1 cellular context compared by ENCODE assay signal in genomic region chr3:145263458-145263857, GRCh38.
A peak's percentile ranks its signal among the peaks of the same experiment; 100 is the strongest.
TF ChIP-seq lines count a peak whose summit lies in the region.

No MANE protein-coding gene starts in this region.

TF ChIP-seq in HEK293, 187 proteins besides CTCF, POLR2A, EP300 and RAD21 (continued from another document):
- TF ChIP-seq ZBTB11 (tag by site-specific recombination; conservative IDR thresholded peaks at IDR 0.05; ENCODE audit: low read depth) (peak; percentile 47; the same call in 1 of the 2 replicates), ZNF394 (tag by site-specific recombination; IDR thresholded peaks at IDR 0.05; ENCODE audit: borderline replicate concordance) (peak; percentile 65; the same call in 1 of the 2 replicates), ZNF623 (tag by site-specific recombination; IDR thresholded peaks at IDR 0.05) (0 out of 2 replicates have a peak, but pooled peaks have one; percentile 31), ZNF560 (tag by site-specific recombination; IDR thresholded peaks at IDR 0.05; ENCODE audit: borderline replicate concordance) (0 out of 2 replicates have a peak, but pooled peaks have one; percentile 10), ZBTB8A (tag by site-specific recombination; IDR thresholded peaks at IDR 0.05) (peak; percentile 35; the same call in 1 of the 2 replicates)
